In the genomic region with DNA sequence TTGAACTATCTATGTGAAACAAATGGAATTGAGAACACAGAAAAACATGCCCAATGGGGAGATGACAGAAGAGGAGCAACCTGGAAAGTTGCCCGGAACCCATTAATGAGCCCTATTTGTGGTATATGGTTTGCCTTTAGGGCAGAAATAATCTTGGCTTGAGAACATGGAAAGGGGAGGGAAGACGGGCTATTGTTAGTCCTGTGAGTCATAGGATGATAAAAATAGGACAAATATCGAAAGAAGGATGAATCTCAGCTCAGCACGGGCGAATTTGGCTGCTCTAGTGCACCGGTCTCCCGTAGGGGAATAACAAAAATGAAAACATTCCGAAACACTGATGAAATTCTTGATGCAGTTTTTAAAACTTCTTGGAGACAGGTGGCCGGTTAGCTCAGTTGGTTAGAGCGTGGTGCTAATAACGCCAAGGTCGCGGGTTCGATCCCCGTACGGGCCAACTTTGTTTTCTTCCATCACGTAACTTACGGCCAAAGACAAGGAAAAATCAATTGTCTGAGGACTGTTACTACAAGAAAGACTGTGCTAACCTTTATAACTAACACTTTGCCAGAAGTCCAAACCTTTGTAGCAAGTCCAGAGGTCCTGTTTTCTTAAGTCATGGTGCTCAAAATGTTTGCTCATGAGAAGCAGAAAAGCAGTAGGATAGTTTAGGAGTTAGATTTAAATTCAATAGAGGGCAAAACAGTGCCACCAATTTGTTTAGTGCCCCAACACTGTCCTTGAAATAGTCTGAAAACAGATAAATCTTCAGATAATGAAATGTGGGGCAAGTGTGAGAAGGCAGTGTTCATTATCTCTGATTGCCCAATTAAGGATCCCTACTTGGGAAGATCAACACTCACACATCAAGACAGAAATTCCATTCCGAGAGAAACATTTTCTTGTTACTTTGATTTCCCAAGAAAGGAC, we compare ENCODE assay signal across 8 cellular contexts. TPM values are rescaled to one million over a fixed set of nuclear protein-coding genes. Genes with fewer than 3 reads are reported as not detected.
DNase-seq lines count a peak whose midpoint lies in the region; ATAC-seq and TF ChIP-seq lines count a peak whose summit lies in the region.

No MANE protein-coding gene starts in this region.

- DNase-seq in AG08395 (ENCODE audit: low spot score) (peak; percentile 83), HL-60 (ENCODE audit: low read depth in 1 of 2, low spot score in 1 of 2) (peak; percentile 78 to 80), NOMO-1 (lab: John Stamatoyannopoulos, UW; ENCODE audit: unreplicated experiment in 2 of 2) (peak; percentile 71 to 77), epithelial cell of esophagus (ENCODE audit: low read depth) (peak; percentile 91)
- peak; percentile 90 for DNase-seq in activated CD8-positive, alpha-beta memory T cell treated with anti-CD3 and anti-CD28 coated beads, Interleukin-2, amount 10 ng/mL, durations not matched to agents 7 days and 5 days
- peak; percentile 45 to 61 for DNase-seq in stimulated activated CD8-positive, alpha-beta memory T cell treated with anti-CD3 and anti-CD28 coated beads, Interleukin-7, amount 100 ng/mL, for 1 hour (ENCODE audit: low read depth in 2 of 2)

- TF ChIP-seq CTCF in HL-60 (IDR thresholded peaks at IDR 0.05; ENCODE audit: insufficient read depth, low read length) (no peak), epithelial cell of esophagus (IDR thresholded peaks at IDR 0.05; ENCODE audit: insufficient read depth, low read depth, low read length, missing control alignments) (no peak)

- H3K27ac Mint-ChIP-seq in activated CD8-positive, alpha-beta memory T cell treated with anti-CD3 and anti-CD28 coated beads, Interleukin-2, amount 10 ng/mL, durations not matched to agents 7 days and 5 days: no peak overlapping the region

- no peak overlapping the region for H3K4me3 Mint-ChIP-seq in activated CD8-positive, alpha-beta memory T cell treated with anti-CD3 and anti-CD28 coated beads, Interleukin-2, amount 10 ng/mL, durations not matched to agents 7 days and 5 days

- no peaks in the 10 kb centered on the region for H3K27me3 ChIP-seq in HL-60 (ENCODE audit: insufficient read depth, poor library complexity, severe bottlenecking)
- H3K27me3 ChIP-seq in mucosa of stomach (ENCODE audit: control insufficient read depth, insufficient read depth, low read length): no peaks in the 10 kb centered on the region

- peak overlapping the region; percentile 76 for H3K4me3 ChIP-seq in HL-60 (replicated peaks; ENCODE audit: insufficient read depth, low read length)
- H3K4me3 ChIP-seq in epithelial cell of esophagus (ENCODE audit: low read length): peak overlapping the region; percentile 76
- H3K4me3 ChIP-seq in mucosa of stomach (ENCODE audit: low read length): peak overlapping the region; percentile 51

- peak overlapping the region; percentile 42 for H3K9ac ChIP-seq in mucosa of stomach (ENCODE audit: low read length)

- peak; percentile 39 for ATAC-seq in GM18909 (IDR thresholded peaks at IDR 0.05; ENCODE audit: poor library complexity, unreplicated experiment)
- ATAC-seq in activated CD8-positive, alpha-beta memory T cell treated with anti-CD3 and anti-CD28 coated beads, Interleukin-2, amount 10 ng/mL, durations not matched to agents 7 days and 5 days: peak; percentile 63

- H3K36me3 ChIP-seq in mucosa of stomach (ENCODE audit: control insufficient read depth, insufficient read depth, low read length): no peaks in the 10 kb centered on the region

- H3K27me3 Mint-ChIP-seq in activated CD8-positive, alpha-beta memory T cell treated with anti-CD3 and anti-CD28 coated beads, Interleukin-2, amount 10 ng/mL, durations not matched to agents 7 days and 5 days: no peaks in the 10 kb centered on the region

- H3K9me3 ChIP-seq in mucosa of stomach (ENCODE audit: control insufficient read depth, low read length): no peaks in the 10 kb centered on the region

- H3K4me1 ChIP-seq in mucosa of stomach (ENCODE audit: control insufficient read depth, insufficient read depth, low read length): no peaks in the 10 kb centered on the region

- no peaks in the 10 kb centered on the region for H3K36me3 Mint-ChIP-seq in activated CD8-positive, alpha-beta memory T cell treated with anti-CD3 and anti-CD28 coated beads, Interleukin-2, amount 10 ng/mL, durations not matched to agents 7 days and 5 days

- CTCF ChIA-PET in activated CD8-positive, alpha-beta memory T cell treated with anti-CD3 and anti-CD28 coated beads, Interleukin-2, amount 10 ng/mL, durations not matched to agents 7 days and 5 days (lab: Charles Lee): interaction anchor here (0.6 to 8.6 kb wide), 13 partner anchors 10 to 283 kb away, joined by 3 to 60 read pairs (median 6); a partner anchor contains a TSS

- H3K9me3 Mint-ChIP-seq in activated CD8-positive, alpha-beta memory T cell treated with anti-CD3 and anti-CD28 coated beads, Interleukin-2, amount 10 ng/mL, durations not matched to agents 7 days and 5 days (ENCODE audit: low read depth): no peaks in the 10 kb centered on the region

- peaks cover 30% of the 10 kb centered on the region for H3K4me1 Mint-ChIP-seq in activated CD8-positive, alpha-beta memory T cell treated with anti-CD3 and anti-CD28 coated beads, Interleukin-2, amount 10 ng/mL, durations not matched to agents 7 days and 5 days

- H3K27ac ChIP-seq in HL-60 (replicated peaks): peak overlapping the region; percentile 45

RNA-seq across cellular contexts. Expression of a gene that starts 15.8 kb away (rescaled TPM):
- total RNA-seq in activated CD8-positive, alpha-beta memory T cell treated with anti-CD3 and anti-CD28 coated beads, Interleukin-2, amount 10 ng/mL, durations not matched to agents 7 days and 5 days: 10 to 100 TPM; 75.6 to 78.4 TPM

RNA-seq across cellular contexts. Expression of a gene that starts 42.7 kb away (rescaled TPM):
- total RNA-seq in activated CD8-positive, alpha-beta memory T cell treated with anti-CD3 and anti-CD28 coated beads, Interleukin-2, amount 10 ng/mL, durations not matched to agents 7 days and 5 days: 10 to 100 TPM; 23.4 to 30.0 TPM

RNA-seq across cellular contexts. Expression of a gene that starts 53.9 kb away (rescaled TPM):
- total RNA-seq in activated CD8-positive, alpha-beta memory T cell treated with anti-CD3 and anti-CD28 coated beads, Interleukin-2, amount 10 ng/mL, durations not matched to agents 7 days and 5 days: not detected

Comparison
In these comparisons a context has a peak if more than half of its experiments do, and no peak if none do; other contexts are left out.
1. Peak in every context shown above with its lines: DNase-seq, ATAC-seq, H3K4me3 ChIP-seq and H3K27ac ChIP-seq.